Comparison of ENCODE assay signal across 14 cellular contexts in the genomic region with DNA sequence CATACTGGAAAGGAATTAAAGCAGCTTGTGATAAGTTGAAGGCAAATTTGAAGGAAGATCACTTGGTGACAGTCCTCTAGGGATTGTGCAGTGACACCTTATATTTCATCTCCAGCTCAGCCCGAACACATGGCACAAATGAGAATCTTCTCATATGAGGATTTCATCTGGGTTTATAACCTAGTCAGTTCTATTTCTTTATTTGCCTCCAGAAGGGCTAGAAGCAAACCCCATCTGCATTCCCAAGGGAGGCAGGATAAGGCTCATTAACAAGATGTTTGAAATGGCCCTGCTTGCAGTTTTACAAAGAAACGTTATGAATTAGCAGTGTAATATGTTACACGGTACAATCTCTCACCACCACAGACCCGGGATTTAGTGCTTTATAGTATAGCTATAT.
"Had no signal": no experiment of that assay in that cellular context is flagged by ENCODE, and none has a peak within 500 bp of the region (broad histone marks: within the 10 kb centered on the region; RNA-seq: fewer than 3 reads in every experiment).

No MANE protein-coding gene starts in this region.

- H3K27ac Mint-ChIP-seq: activated naive CD4-positive, alpha-beta T cell treated with anti-CD3 and anti-CD28 coated beads, Interleukin-2, amount 50 U/mL, for 24 hours; activated T-cell treated with anti-CD3 and anti-CD28 coated beads, Interleukin-2, amount 50 U/mL, for 72 hours; nephron progenitor cell had no signal

- H3K4me3 Mint-ChIP-seq: activated naive CD4-positive, alpha-beta T cell treated with anti-CD3 and anti-CD28 coated beads, Interleukin-2, amount 50 U/mL, for 24 hours; activated T-cell treated with anti-CD3 and anti-CD28 coated beads, Interleukin-2, amount 50 U/mL, for 72 hours; nephron progenitor cell had no signal

- H3K36me3 Mint-ChIP-seq: activated naive CD4-positive, alpha-beta T cell treated with anti-CD3 and anti-CD28 coated beads, Interleukin-2, amount 50 U/mL, for 24 hours had no signal

- ATAC-seq: activated T-cell treated with anti-CD3 and anti-CD28 coated beads, Interleukin-2, amount 50 U/mL, for 72 hours; gastroesophageal sphincter; heart right ventricle had no signal

- H3K9me3 Mint-ChIP-seq: activated naive CD4-positive, alpha-beta T cell treated with anti-CD3 and anti-CD28 coated beads, Interleukin-2, amount 50 U/mL, for 24 hours; activated T-cell treated with anti-CD3 and anti-CD28 coated beads, Interleukin-2, amount 50 U/mL, for 72 hours had no signal

- DNase-seq: activated CD4-positive, alpha-beta T cell treated with anti-CD3 and anti-CD28 coated beads, Interleukin-2, amount 50 U/mL, for 4 hours; activated effector memory CD4-positive, alpha-beta T cell treated with anti-CD3 and anti-CD28 coated beads, Interleukin-2, amount 50 U/mL, for 16 hours; activated T-cell treated with anti-CD3 and anti-CD28 coated beads, Interleukin-2, amount 50 U/mL, for 72 hours; cerebellar nuclear complex; cortex of kidney; heart right ventricle; left ventricle myocardium inferior; mammary epithelial cell; nephron progenitor cell; occipital lobe; retina; stimulated activated naive CD4-positive, alpha-beta T cell had no signal

- H3K4me1 Mint-ChIP-seq: activated naive CD4-positive, alpha-beta T cell treated with anti-CD3 and anti-CD28 coated beads, Interleukin-2, amount 50 U/mL, for 24 hours had no signal
